32 cellular contexts compared by ENCODE assay signal in genomic region chr15:37480482-37480881, GRCh38.
"Had no signal": no experiment of that assay in that cellular context is flagged by ENCODE, and none has a peak within 500 bp of the region (broad histone marks: within the 10 kb centered on the region; RNA-seq: fewer than 3 reads in every experiment).

No MANE protein-coding gene starts in this region.

- H3K27me3 Mint-ChIP-seq: activated B cell treated with CpG ODN at 0.5 μM for 24 hours; activated CD4-positive, alpha-beta memory T cell treated with anti-CD3 and anti-CD28 coated beads for 36 hours; activated CD4-positive, alpha-beta T cell treated with anti-CD3 and anti-CD28 coated beads for 36 hours; activated CD4-positive, alpha-beta T cell treated with anti-CD3 and anti-CD28 coated beads, Interleukin-2, amount 10 ng/mL, durations not matched to agents 24 days and 14 days; activated CD8-positive, alpha-beta memory T cell treated with anti-CD3 and anti-CD28 coated beads, Interleukin-2, amount 10 ng/mL, durations not matched to agents 7 days and 5 days; activated naive CD4-positive, alpha-beta T cell treated with anti-CD3 and anti-CD28 coated beads, Interleukin-2, amount 10 ng/mL, durations not matched to agents 7 days and 5 days; activated naive CD8-positive, alpha-beta T cell treated with anti-CD3 and anti-CD28 coated beads, Interleukin-2, amount 10 ng/mL, durations not matched to agents 7 days and 5 days had no signal

- H3K36me3 ChIP-seq: ascending aorta, breast epithelium, cardiac muscle cell, colonic mucosa, esophagus squamous epithelium had no signal

- H3K4me1 ChIP-seq: ascending aorta, breast epithelium, colonic mucosa, esophagus squamous epithelium had no signal

- DNase-seq: activated B cell treated with CpG ODN at 0.5 μM for 24 hours; activated CD4-positive, alpha-beta memory T cell treated with anti-CD3 and anti-CD28 coated beads for 36 hours; activated CD4-positive, alpha-beta T cell treated with anti-CD3 and anti-CD28 coated beads for 36 hours; activated CD4-positive, alpha-beta T cell treated with anti-CD3 and anti-CD28 coated beads, Interleukin-2, amount 10 ng/mL, durations not matched to agents 24 days and 14 days; activated CD4-positive, CD25-positive, alpha-beta regulatory T cell treated with anti-CD3 and anti-CD28 coated beads, Interleukin-2, amount 50 U/mL, for 72 hours; activated CD8-positive, alpha-beta memory T cell treated with anti-CD3 and anti-CD28 coated beads, Interleukin-2, amount 10 ng/mL, durations not matched to agents 7 days and 5 days; activated CD8-positive, alpha-beta memory T cell treated with anti-CD3 and anti-CD28 coated beads, Interleukin-2, amount 50 U/mL, for 4 hours; activated CD8-positive, alpha-beta T cell treated with anti-CD3 and anti-CD28 coated beads, Interleukin-2, amount 10 ng/mL, durations not matched to agents 7 days and 5 days; activated effector memory CD4-positive, alpha-beta T cell treated with anti-CD3 and anti-CD28 coated beads, Interleukin-2, amount 50 U/mL, for 16 hours; activated naive CD4-positive, alpha-beta T cell; activated naive CD4-positive, alpha-beta T cell treated with anti-CD3 and anti-CD28 coated beads, Interleukin-2, amount 10 ng/mL, durations not matched to agents 7 days and 5 days; activated naive CD8-positive, alpha-beta T cell treated with anti-CD3 and anti-CD28 coated beads, Interleukin-2, amount 10 ng/mL, durations not matched to agents 7 days and 5 days; activated T-cell treated with anti-CD3 and anti-CD28 coated beads, Interleukin-2, amount 50 U/mL, for 1 hour; activated T-cell treated with anti-CD3 and anti-CD28 coated beads, Interleukin-2, amount 50 U/mL, for 48 hours; central memory CD4-positive, alpha-beta T cell; cerebellar nuclear complex; colonic mucosa; effector CD8-positive, alpha-beta T cell; esophagus squamous epithelium; foreskin melanocyte; head of caudate nucleus; T-helper 2 cell had no signal

- H3K9me3 ChIP-seq: ascending aorta, breast epithelium, esophagus squamous epithelium had no signal

- H3K36me3 Mint-ChIP-seq: activated CD4-positive, alpha-beta memory T cell treated with anti-CD3 and anti-CD28 coated beads for 36 hours; activated CD8-positive, alpha-beta memory T cell treated with anti-CD3 and anti-CD28 coated beads, Interleukin-2, amount 10 ng/mL, durations not matched to agents 7 days and 5 days; activated naive CD4-positive, alpha-beta T cell treated with anti-CD3 and anti-CD28 coated beads, Interleukin-2, amount 10 ng/mL, durations not matched to agents 7 days and 5 days; activated naive CD4-positive, alpha-beta T cell treated with anti-CD3 and anti-CD28 coated beads, Interleukin-2, amount 50 U/mL, for 72 hours; activated naive CD8-positive, alpha-beta T cell treated with anti-CD3 and anti-CD28 coated beads, Interleukin-2, amount 10 ng/mL, durations not matched to agents 7 days and 5 days; brain had no signal

- H3K27me3 ChIP-seq: ascending aorta, breast epithelium, cardiac muscle cell, colonic mucosa, esophagus squamous epithelium had no signal

- H3K4me3 Mint-ChIP-seq: activated B cell treated with CpG ODN at 0.5 μM for 24 hours; activated CD4-positive, alpha-beta memory T cell treated with anti-CD3 and anti-CD28 coated beads for 36 hours; activated CD4-positive, alpha-beta T cell treated with anti-CD3 and anti-CD28 coated beads for 36 hours; activated CD4-positive, alpha-beta T cell treated with anti-CD3 and anti-CD28 coated beads, Interleukin-2, amount 10 ng/mL, durations not matched to agents 24 days and 14 days; activated CD8-positive, alpha-beta memory T cell treated with anti-CD3 and anti-CD28 coated beads, Interleukin-2, amount 10 ng/mL, durations not matched to agents 7 days and 5 days; activated CD8-positive, alpha-beta T cell treated with anti-CD3 and anti-CD28 coated beads, Interleukin-2, amount 10 ng/mL, durations not matched to agents 7 days and 5 days; activated naive CD4-positive, alpha-beta T cell treated with anti-CD3 and anti-CD28 coated beads, Interleukin-2, amount 10 ng/mL, durations not matched to agents 7 days and 5 days; activated naive CD8-positive, alpha-beta T cell treated with anti-CD3 and anti-CD28 coated beads, Interleukin-2, amount 10 ng/mL, durations not matched to agents 7 days and 5 days; activated T-helper 1 cell treated with anti-CD3 and anti-CD28 coated beads, Interleukin-12 subunit alpha, Interleukin-12 subunit beta, Interleukin-2, Interleukin-4 antibody, amounts not matched to agents 30 ng/mL and 10 ng/mL and 1 ng/mL, durations not matched to agents 14 hours and 24 hours and 36 hours; brain had no signal

- H3K27ac ChIP-seq: ascending aorta, breast epithelium, cardiac muscle cell, colonic mucosa, epithelial cell of prostate, esophagus squamous epithelium had no signal

- H3K4me3 ChIP-seq: ascending aorta, breast epithelium, cardiac muscle cell, colonic mucosa, esophagus squamous epithelium had no signal

- FAIRE-seq: endometrium, endothelial cell of umbilical vein had no signal

- H3K27ac Mint-ChIP-seq: activated B cell treated with CpG ODN at 0.5 μM for 24 hours; activated CD4-positive, alpha-beta memory T cell treated with anti-CD3 and anti-CD28 coated beads for 36 hours; activated CD4-positive, alpha-beta T cell treated with anti-CD3 and anti-CD28 coated beads for 36 hours; activated CD4-positive, alpha-beta T cell treated with anti-CD3 and anti-CD28 coated beads, Interleukin-2, amount 10 ng/mL, durations not matched to agents 24 days and 14 days; activated CD8-positive, alpha-beta memory T cell treated with anti-CD3 and anti-CD28 coated beads, Interleukin-2, amount 10 ng/mL, durations not matched to agents 7 days and 5 days; activated CD8-positive, alpha-beta T cell treated with anti-CD3 and anti-CD28 coated beads, Interleukin-2, amount 10 ng/mL, durations not matched to agents 7 days and 5 days; activated naive CD4-positive, alpha-beta T cell treated with anti-CD3 and anti-CD28 coated beads, Interleukin-2, amount 10 ng/mL, durations not matched to agents 7 days and 5 days; activated naive CD4-positive, alpha-beta T cell treated with anti-CD3 and anti-CD28 coated beads, Interleukin-2, amount 50 U/mL, for 72 hours; activated naive CD8-positive, alpha-beta T cell treated with anti-CD3 and anti-CD28 coated beads, Interleukin-2, amount 10 ng/mL, durations not matched to agents 7 days and 5 days; activated T-helper 1 cell treated with anti-CD3 and anti-CD28 coated beads, Interleukin-12 subunit alpha, Interleukin-12 subunit beta, Interleukin-2, Interleukin-4 antibody, amounts not matched to agents 30 ng/mL and 10 ng/mL and 1 ng/mL, durations not matched to agents 14 hours and 24 hours and 36 hours; activated T-helper 2 cell treated with anti-CD3 and anti-CD28 coated beads, Interferon-gamma antibody, Interleukin-2, Interleukin-4, amounts not matched to agents 10 μg/mL and 5 μg/mL and 100 μg/mL, durations not matched to agents 14 hours and 24 hours and 36 hours; brain had no signal

- H3K4me1 Mint-ChIP-seq: activated B cell treated with CpG ODN at 0.5 μM for 24 hours; activated CD4-positive, alpha-beta T cell treated with anti-CD3 and anti-CD28 coated beads for 36 hours; activated CD4-positive, alpha-beta T cell treated with anti-CD3 and anti-CD28 coated beads, Interleukin-2, amount 10 ng/mL, durations not matched to agents 24 days and 14 days; activated CD8-positive, alpha-beta memory T cell treated with anti-CD3 and anti-CD28 coated beads, Interleukin-2, amount 10 ng/mL, durations not matched to agents 7 days and 5 days; activated naive CD4-positive, alpha-beta T cell treated with anti-CD3 and anti-CD28 coated beads, Interleukin-2, amount 10 ng/mL, durations not matched to agents 7 days and 5 days; activated naive CD8-positive, alpha-beta T cell treated with anti-CD3 and anti-CD28 coated beads, Interleukin-2, amount 10 ng/mL, durations not matched to agents 7 days and 5 days; brain had no signal
